Comparison of ENCODE assay signal across 18 cellular contexts in the genomic region with DNA sequence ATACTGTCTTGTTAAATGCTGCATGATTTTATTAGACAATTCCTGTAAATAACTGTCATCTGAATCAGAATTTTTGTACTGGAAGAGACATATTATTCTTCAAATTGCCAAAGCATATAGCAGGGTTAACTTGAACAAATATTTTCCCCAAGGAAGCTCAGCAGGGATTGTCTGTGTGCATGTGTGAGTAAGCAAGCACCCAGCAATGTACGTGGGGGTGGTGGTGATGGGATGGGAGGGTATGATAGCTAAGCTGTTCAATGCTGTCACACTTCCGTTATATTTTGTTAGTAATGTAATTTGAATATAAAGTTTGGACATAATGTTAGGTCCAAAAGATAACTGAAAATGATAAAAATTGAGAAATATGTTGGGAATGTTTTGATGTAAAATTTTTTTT.
DNase-seq lines count a peak whose midpoint lies in the region; ATAC-seq, FAIRE-seq and TF ChIP-seq lines count a peak whose summit lies in the region.
"Had no signal": no experiment of that assay in that cellular context is flagged by ENCODE, and none has a peak within 500 bp of the region (broad histone marks: within the 10 kb centered on the region; RNA-seq: fewer than 3 reads in every experiment).

No MANE protein-coding gene starts in this region.

- H3K27me3 ChIP-seq in MG63 (no peaks in the 10 kb centered on the region), osteoblast (ENCODE audit: insufficient read depth, low read length) (no peaks in the 10 kb centered on the region)
- H3K27me3 ChIP-seq: tibial nerve had no signal

- H3K36me3 ChIP-seq in MG63 = no peaks in the 10 kb centered on the region; the same call in 1 of the 2 replicates
- peaks cover 11% of the 10 kb centered on the region for H3K36me3 ChIP-seq in osteoblast (ENCODE audit: insufficient read depth, low read length)

- H3K79me2 ChIP-seq in osteoblast (ENCODE audit: insufficient read depth, low read length) = no peaks in the 10 kb centered on the region
- H3K79me2 ChIP-seq: parathyroid adenoma had no signal

- peak overlapping the region; percentile 64 for H3K27ac ChIP-seq in osteoblast (ENCODE audit: low read depth, low read length)
- H3K27ac ChIP-seq: parathyroid adenoma, tibial nerve had no signal

- peaks cover 32% of the 10 kb centered on the region for H3K4me1 ChIP-seq in osteoblast (ENCODE audit: insufficient read depth, low read length)
- H3K4me1 ChIP-seq: parathyroid adenoma, tibial nerve had no signal

- H3K9me3 ChIP-seq in MG63 (no peaks in the 10 kb centered on the region; the same call in 1 of the 2 replicates), osteoblast (ENCODE audit: low read depth, low read length) (no peaks in the 10 kb centered on the region)

- peak overlapping the region; percentile 3 for H3K4me2 ChIP-seq in osteoblast (ENCODE audit: insufficient read depth, low read length)

- peak overlapping the region; percentile 6 for H2AFZ ChIP-seq in osteoblast (ENCODE audit: low read length)
- H2AFZ ChIP-seq: parathyroid adenoma had no signal

- TF ChIP-seq CTCF in astrocyte of the cerebellum (IDR thresholded peaks at IDR 0.05; ENCODE audit: low read depth, low read length, missing control alignments) (no peak), osteoblast (IDR thresholded peaks at IDR 0.05; ENCODE audit: extremely low read depth, low read depth, low read length) (no peak)

- FAIRE-seq in GM12891 (lab: Jason Lieb, UNC) = peak; percentile 33

- ATAC-seq in GM19467 (IDR thresholded peaks at IDR 0.05; ENCODE audit: unreplicated experiment) (no peak), GM18505 (IDR thresholded peaks at IDR 0.05; ENCODE audit: unreplicated experiment) (no peak)
- ATAC-seq: activated CD8-positive, alpha-beta memory T cell treated with anti-CD3 and anti-CD28 coated beads, Interleukin-2, amount 10 ng/mL, durations not matched to agents 7 days and 5 days; left lobe of liver; WTC11 had no signal

- H4K20me1 ChIP-seq in osteoblast (ENCODE audit: insufficient read depth, low read length) = no peaks in the 10 kb centered on the region

- in situ Hi-C loops in astrocyte of the cerebellum (cut with HindIII; ENCODE audit: low sequenced_read_pairs) = no loop called here

- DNase-seq in GM12891 (ENCODE audit: insufficient read length, low spot score) (no peak), MG63 (peak; percentile 10), astrocyte of the cerebellum (ENCODE audit: low read depth) (peak; percentile 3), osteoblast (ENCODE audit: insufficient read length, low spot score, missing footprints) (peak; percentile 72), KG1 (lab: John Stamatoyannopoulos, UW) (no peak), NCI-H748 (lab: John Stamatoyannopoulos, UW; ENCODE audit: unreplicated experiment) (no peak)
- DNase-seq: activated CD8-positive, alpha-beta memory T cell treated with anti-CD3 and anti-CD28 coated beads, Interleukin-2, amount 10 ng/mL, durations not matched to agents 7 days and 5 days; activated naive CD4-positive, alpha-beta T cell treated with anti-CD3 and anti-CD28 coated beads for 36 hours; CD4-positive, alpha-beta memory T cell; effector memory CD4-positive, alpha-beta T cell; RPMI8226; small intestine had no signal

- TF ChIP-seq POLR2A in GM12891 (IDR thresholded peaks at IDR 0.05; ENCODE audit: low read depth, low read length) (no peak), GM18505 (IDR thresholded peaks at IDR 0.05; ENCODE audit: borderline replicate concordance, extremely low read depth, insufficient read depth, insufficient read length) (no peak)

- H3K4me3 ChIP-seq in MG63 = no peak overlapping the region
- no peak overlapping the region for H3K4me3 ChIP-seq in astrocyte of the cerebellum (ENCODE audit: low read depth, low read length)
- no peak overlapping the region for H3K4me3 ChIP-seq in osteoblast (ENCODE audit: insufficient read depth, low read length)
- H3K4me3 ChIP-seq: tibial nerve had no signal

TF ChIP-seq in GM12891, 5 proteins besides CTCF, POLR2A, EP300 and RAD21:
- no peak for TF ChIP-seq SPI1 (IDR thresholded peaks at IDR 0.05; ENCODE audit: low read depth, low read length)
- no peak for TF ChIP-seq PAX5 (IDR thresholded peaks at IDR 0.05; ENCODE audit: insufficient read depth, low read length, severe bottlenecking)
- no peak for TF ChIP-seq POLR2AphosphoS5 (IDR thresholded peaks at IDR 0.05; ENCODE audit: low read depth, low read length)
- TF ChIP-seq TAF1 (IDR thresholded peaks at IDR 0.05; ENCODE audit: low read depth, low read length) = no peak
- no peak for TF ChIP-seq POU2F2 (IDR thresholded peaks at IDR 0.05; ENCODE audit: low read depth, low read length)

Comparison
In these comparisons a context has a peak if more than half of its experiments do, and no peak if none do; other contexts are left out.
1. DNase-seq: peak in MG63 (single experiment), astrocyte of the cerebellum (single experiment) and osteoblast (single experiment); none in GM12891 (single experiment), KG1 (single experiment) and NCI-H748 (single experiment).